ENCODE assay signal across 1 cellular context in genomic region chr17:80284631-80285030, GRCh38.
TF ChIP-seq lines count a peak whose summit lies in the region.

No MANE protein-coding gene starts in this region.

TF ChIP-seq in GM12878, 131 proteins besides CTCF, POLR2A, EP300 and RAD21 (continued from another document):
- TF ChIP-seq ZBTB40 (IDR thresholded peaks at IDR 0.05; ENCODE audit: borderline replicate concordance) (no peak), E2F4 (IDR thresholded peaks at IDR 0.05; ENCODE audit: low read depth, low read length) (no peak), IKZF1 (conservative IDR thresholded peaks at IDR 0.05) (peak; percentile 43), E4F1 (IDR thresholded peaks at IDR 0.05; ENCODE audit: borderline replicate concordance, partially characterized antibody) (no peak), CHD4 (IDR thresholded peaks at IDR 0.05) (no peak), ASH2L (IDR thresholded peaks at IDR 0.05; ENCODE audit: borderline replicate concordance, low read depth) (no peak), SPI1 (IDR thresholded peaks at IDR 0.05; ENCODE audit: borderline replicate concordance, insufficient read depth, low read depth, low read length) (0 out of 2 replicates have a peak, but pooled peaks have one; percentile 4), NRF1 (conservative IDR thresholded peaks at IDR 0.05; ENCODE audit: low read depth, low read length) (no peak), NR2C1 (IDR thresholded peaks at IDR 0.05) (no peak), PKNOX1 (IDR thresholded peaks at IDR 0.05) (peak; percentile 46; the same call in 1 of the 2 replicates), ZBTB33 (IDR thresholded peaks at IDR 0.05) (no peak), BHLHE40 (IDR thresholded peaks at IDR 0.05; ENCODE audit: borderline replicate concordance in 1 of 2, low read depth in 2 of 2, low read length in 1 of 2) (no peak), MEF2B (IDR thresholded peaks at IDR 0.05; ENCODE audit: partially characterized antibody, poor library complexity, severe bottlenecking) (peak; percentile 16), SUPT20H (IDR thresholded peaks at IDR 0.05; ENCODE audit: borderline replicate concordance, control insufficient read depth, low read depth, low read length) (no peak)
